In the genomic region with DNA sequence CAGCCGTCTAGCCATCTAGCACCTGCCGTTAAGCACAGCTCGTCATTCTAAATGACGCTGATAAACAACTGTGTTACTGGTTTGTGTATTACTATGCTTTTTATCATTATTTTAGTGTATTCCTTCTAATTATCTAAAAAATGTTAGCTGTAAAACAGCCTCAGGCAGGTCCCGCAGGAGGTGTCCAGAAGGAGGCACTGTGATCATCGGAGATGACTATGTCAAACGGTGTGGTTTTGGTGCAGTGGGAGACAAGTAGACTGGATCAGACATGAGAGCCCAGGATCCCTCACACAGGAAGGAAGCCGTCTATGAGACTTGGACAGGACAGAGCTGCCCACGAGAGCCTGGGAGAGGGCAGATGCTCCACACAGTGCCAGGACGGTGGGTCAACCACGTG, we compare ENCODE assay signal across 1 cellular context.
TF ChIP-seq lines count a peak whose summit lies in the region.

No MANE protein-coding gene starts in this region.

TF ChIP-seq in H1, 55 proteins besides CTCF, POLR2A, EP300 and RAD21:
- TF ChIP-seq, protein P1, sequence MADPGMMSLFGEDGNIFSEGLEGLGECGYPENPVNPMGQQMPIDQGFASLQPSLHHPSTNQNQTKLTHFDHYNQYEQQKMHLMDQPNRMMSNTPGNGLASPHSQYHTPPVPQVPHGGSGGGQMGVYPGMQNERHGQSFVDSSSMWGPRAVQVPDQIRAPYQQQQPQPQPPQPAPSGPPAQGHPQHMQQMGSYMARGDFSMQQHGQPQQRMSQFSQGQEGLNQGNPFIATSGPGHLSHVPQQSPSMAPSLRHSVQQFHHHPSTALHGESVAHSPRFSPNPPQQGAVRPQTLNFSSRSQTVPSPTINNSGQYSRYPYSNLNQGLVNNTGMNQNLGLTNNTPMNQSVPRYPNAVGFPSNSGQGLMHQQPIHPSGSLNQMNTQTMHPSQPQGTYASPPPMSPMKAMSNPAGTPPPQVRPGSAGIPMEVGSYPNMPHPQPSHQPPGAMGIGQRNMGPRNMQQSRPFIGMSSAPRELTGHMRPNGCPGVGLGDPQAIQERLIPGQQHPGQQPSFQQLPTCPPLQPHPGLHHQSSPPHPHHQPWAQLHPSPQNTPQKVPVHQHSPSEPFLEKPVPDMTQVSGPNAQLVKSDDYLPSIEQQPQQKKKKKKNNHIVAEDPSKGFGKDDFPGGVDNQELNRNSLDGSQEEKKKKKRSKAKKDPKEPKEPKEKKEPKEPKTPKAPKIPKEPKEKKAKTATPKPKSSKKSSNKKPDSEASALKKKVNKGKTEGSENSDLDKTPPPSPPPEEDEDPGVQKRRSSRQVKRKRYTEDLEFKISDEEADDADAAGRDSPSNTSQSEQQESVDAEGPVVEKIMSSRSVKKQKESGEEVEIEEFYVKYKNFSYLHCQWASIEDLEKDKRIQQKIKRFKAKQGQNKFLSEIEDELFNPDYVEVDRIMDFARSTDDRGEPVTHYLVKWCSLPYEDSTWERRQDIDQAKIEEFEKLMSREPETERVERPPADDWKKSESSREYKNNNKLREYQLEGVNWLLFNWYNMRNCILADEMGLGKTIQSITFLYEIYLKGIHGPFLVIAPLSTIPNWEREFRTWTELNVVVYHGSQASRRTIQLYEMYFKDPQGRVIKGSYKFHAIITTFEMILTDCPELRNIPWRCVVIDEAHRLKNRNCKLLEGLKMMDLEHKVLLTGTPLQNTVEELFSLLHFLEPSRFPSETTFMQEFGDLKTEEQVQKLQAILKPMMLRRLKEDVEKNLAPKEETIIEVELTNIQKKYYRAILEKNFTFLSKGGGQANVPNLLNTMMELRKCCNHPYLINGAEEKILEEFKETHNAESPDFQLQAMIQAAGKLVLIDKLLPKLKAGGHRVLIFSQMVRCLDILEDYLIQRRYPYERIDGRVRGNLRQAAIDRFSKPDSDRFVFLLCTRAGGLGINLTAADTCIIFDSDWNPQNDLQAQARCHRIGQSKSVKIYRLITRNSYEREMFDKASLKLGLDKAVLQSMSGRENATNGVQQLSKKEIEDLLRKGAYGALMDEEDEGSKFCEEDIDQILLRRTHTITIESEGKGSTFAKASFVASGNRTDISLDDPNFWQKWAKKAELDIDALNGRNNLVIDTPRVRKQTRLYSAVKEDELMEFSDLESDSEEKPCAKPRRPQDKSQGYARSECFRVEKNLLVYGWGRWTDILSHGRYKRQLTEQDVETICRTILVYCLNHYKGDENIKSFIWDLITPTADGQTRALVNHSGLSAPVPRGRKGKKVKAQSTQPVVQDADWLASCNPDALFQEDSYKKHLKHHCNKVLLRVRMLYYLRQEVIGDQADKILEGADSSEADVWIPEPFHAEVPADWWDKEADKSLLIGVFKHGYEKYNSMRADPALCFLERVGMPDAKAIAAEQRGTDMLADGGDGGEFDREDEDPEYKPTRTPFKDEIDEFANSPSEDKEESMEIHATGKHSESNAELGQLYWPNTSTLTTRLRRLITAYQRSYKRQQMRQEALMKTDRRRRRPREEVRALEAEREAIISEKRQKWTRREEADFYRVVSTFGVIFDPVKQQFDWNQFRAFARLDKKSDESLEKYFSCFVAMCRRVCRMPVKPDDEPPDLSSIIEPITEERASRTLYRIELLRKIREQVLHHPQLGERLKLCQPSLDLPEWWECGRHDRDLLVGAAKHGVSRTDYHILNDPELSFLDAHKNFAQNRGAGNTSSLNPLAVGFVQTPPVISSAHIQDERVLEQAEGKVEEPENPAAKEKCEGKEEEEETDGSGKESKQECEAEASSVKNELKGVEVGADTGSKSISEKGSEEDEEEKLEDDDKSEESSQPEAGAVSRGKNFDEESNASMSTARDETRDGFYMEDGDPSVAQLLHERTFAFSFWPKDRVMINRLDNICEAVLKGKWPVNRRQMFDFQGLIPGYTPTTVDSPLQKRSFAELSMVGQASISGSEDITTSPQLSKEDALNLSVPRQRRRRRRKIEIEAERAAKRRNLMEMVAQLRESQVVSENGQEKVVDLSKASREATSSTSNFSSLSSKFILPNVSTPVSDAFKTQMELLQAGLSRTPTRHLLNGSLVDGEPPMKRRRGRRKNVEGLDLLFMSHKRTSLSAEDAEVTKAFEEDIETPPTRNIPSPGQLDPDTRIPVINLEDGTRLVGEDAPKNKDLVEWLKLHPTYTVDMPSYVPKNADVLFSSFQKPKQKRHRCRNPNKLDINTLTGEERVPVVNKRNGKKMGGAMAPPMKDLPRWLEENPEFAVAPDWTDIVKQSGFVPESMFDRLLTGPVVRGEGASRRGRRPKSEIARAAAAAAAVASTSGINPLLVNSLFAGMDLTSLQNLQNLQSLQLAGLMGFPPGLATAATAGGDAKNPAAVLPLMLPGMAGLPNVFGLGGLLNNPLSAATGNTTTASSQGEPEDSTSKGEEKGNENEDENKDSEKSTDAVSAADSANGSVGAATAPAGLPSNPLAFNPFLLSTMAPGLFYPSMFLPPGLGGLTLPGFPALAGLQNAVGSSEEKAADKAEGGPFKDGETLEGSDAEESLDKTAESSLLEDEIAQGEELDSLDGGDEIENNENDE (IDR thresholded peaks at IDR 0.05; ENCODE audit: insufficient replicate concordance, low read length) = no peak
- no peak for TF ChIP-seq KDM1A (IDR thresholded peaks at IDR 0.05; ENCODE audit: borderline replicate concordance, low read length)
- TF ChIP-seq RBBP5 (IDR thresholded peaks at IDR 0.05; ENCODE audit: borderline replicate concordance, low read depth, low read length) = no peak
- no peak for TF ChIP-seq TEAD4 (IDR thresholded peaks at IDR 0.05; ENCODE audit: low read depth, low read length)
- TF ChIP-seq NANOG (IDR thresholded peaks at IDR 0.05; ENCODE audit: insufficient read depth, low read depth, low read length, poor library complexity, severe bottlenecking) = no peak
- no peak for TF ChIP-seq MAFK (IDR thresholded peaks at IDR 0.05; ENCODE audit: low read depth, low read length)
- no peak for TF ChIP-seq SIN3A (conservative IDR thresholded peaks at IDR 0.05 in 1 of 2, IDR thresholded peaks at IDR 0.05 in 1 of 2; ENCODE audit: low read depth in 1 of 2, low read length in 2 of 2)
- no peak for TF ChIP-seq JUND (IDR thresholded peaks at IDR 0.05; ENCODE audit: low read length)
- TF ChIP-seq, protein P2, sequence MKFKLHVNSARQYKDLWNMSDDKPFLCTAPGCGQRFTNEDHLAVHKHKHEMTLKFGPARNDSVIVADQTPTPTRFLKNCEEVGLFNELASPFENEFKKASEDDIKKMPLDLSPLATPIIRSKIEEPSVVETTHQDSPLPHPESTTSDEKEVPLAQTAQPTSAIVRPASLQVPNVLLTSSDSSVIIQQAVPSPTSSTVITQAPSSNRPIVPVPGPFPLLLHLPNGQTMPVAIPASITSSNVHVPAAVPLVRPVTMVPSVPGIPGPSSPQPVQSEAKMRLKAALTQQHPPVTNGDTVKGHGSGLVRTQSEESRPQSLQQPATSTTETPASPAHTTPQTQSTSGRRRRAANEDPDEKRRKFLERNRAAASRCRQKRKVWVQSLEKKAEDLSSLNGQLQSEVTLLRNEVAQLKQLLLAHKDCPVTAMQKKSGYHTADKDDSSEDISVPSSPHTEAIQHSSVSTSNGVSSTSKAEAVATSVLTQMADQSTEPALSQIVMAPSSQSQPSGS (IDR thresholded peaks at IDR 0.05; ENCODE audit: low read length) = no peak
- TF ChIP-seq CTBP2 (IDR thresholded peaks at IDR 0.05; ENCODE audit: borderline replicate concordance, insufficient read depth, insufficient read length, low read length) = no peak
- no peak for TF ChIP-seq EZH2 (IDR thresholded peaks at IDR 0.05; ENCODE audit: low read depth, low read length, severe bottlenecking)
- TF ChIP-seq GABPA (IDR thresholded peaks at IDR 0.05; ENCODE audit: borderline replicate concordance, insufficient read depth, low read length) = no peak
- no peak for TF ChIP-seq POLR2AphosphoS5 (IDR thresholded peaks at IDR 0.05; ENCODE audit: low read depth, low read length)
- no peak for TF ChIP-seq HDAC2 (IDR thresholded peaks at IDR 0.05; ENCODE audit: borderline replicate concordance in 1 of 2, low read depth in 2 of 2, low read length in 2 of 2)
- TF ChIP-seq, protein P3, sequence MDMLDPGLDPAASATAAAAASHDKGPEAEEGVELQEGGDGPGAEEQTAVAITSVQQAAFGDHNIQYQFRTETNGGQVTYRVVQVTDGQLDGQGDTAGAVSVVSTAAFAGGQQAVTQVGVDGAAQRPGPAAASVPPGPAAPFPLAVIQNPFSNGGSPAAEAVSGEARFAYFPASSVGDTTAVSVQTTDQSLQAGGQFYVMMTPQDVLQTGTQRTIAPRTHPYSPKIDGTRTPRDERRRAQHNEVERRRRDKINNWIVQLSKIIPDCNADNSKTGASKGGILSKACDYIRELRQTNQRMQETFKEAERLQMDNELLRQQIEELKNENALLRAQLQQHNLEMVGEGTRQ (IDR thresholded peaks at IDR 0.05; ENCODE audit: low read length) = no peak
- TF ChIP-seq SP2 (IDR thresholded peaks at IDR 0.05; ENCODE audit: low read length) = no peak
- no peak for TF ChIP-seq SP4 (IDR thresholded peaks at IDR 0.05; ENCODE audit: low read length)
